In genomic region chr12:5506295-5506694, GRCh38 we compare ENCODE assay signal across 27 cellular contexts.
"Had no signal": no experiment of that assay in that cellular context is flagged by ENCODE, and none has a peak within 500 bp of the region (broad histone marks: within the 10 kb centered on the region; RNA-seq: fewer than 3 reads in every experiment).

No MANE protein-coding gene starts in this region.

- ATAC-seq: activated T-cell treated with anti-CD3 and anti-CD28 coated beads, Interleukin-2, amount 50 U/mL, for 4 hours; body of pancreas; foreskin keratinocyte; stimulated activated naive CD8-positive, alpha-beta T cell treated with anti-CD3 and anti-CD28 coated beads, Interleukin-15, Interleukin-2, amounts not matched to agents 100 U/mL and 50 U/mL, for 24 hours; T-helper 17 cell had no signal

- H3K36me3 ChIP-seq: adrenal gland, cardiac muscle cell, esophagus muscularis mucosa, neutrophil, ovary, prostate gland, spleen, thoracic aorta, vagina had no signal

- H3K4me1 Mint-ChIP-seq: activated CD4-positive, alpha-beta T cell treated with anti-CD3 and anti-CD28 coated beads, Interleukin-2, amount 10 ng/mL, durations not matched to agents 24 days and 14 days; T-helper 17 cell had no signal

- H3K27me3 Mint-ChIP-seq: activated CD4-positive, alpha-beta memory T cell treated with anti-CD3 and anti-CD28 coated beads for 36 hours had no signal

- H3K27me3 ChIP-seq: adrenal gland, body of pancreas, cardiac muscle cell, ovary, vagina had no signal

- H3K9me3 Mint-ChIP-seq: activated CD4-positive, alpha-beta memory T cell treated with anti-CD3 and anti-CD28 coated beads for 36 hours; activated CD4-positive, alpha-beta T cell treated with anti-CD3 and anti-CD28 coated beads, Interleukin-2, amount 10 ng/mL, durations not matched to agents 24 days and 14 days; activated T-cell treated with anti-CD3 and anti-CD28 coated beads, Interleukin-2, amount 50 U/mL, for 4 hours; activated T-helper 2 cell treated with anti-CD3 and anti-CD28 coated beads, Interferon-gamma antibody, Interleukin-2, Interleukin-4, amounts not matched to agents 10 μg/mL and 5 μg/mL and 100 μg/mL, durations not matched to agents 14 hours and 24 hours and 36 hours; nephron had no signal

- H3K4me1 ChIP-seq: adrenal gland, body of pancreas, prostate gland had no signal

- H3K9ac ChIP-seq: SK-N-SH had no signal

- H3K9me3 ChIP-seq: adrenal gland, body of pancreas, esophagus muscularis mucosa, neutrophil, ovary, prostate gland, SK-N-SH, spleen, thoracic aorta, vagina had no signal

- H3K27ac ChIP-seq: adrenal gland, body of pancreas, cardiac muscle cell, esophagus muscularis mucosa, foreskin keratinocyte, neutrophil, ovary, prostate gland, spleen, thoracic aorta, vagina had no signal

- DNase-seq: activated CD4-positive, alpha-beta memory T cell treated with anti-CD3 and anti-CD28 coated beads for 36 hours; activated CD4-positive, alpha-beta T cell treated with anti-CD3 and anti-CD28 coated beads, Interleukin-2, amount 10 ng/mL, durations not matched to agents 24 days and 14 days; activated CD4-positive, CD25-positive, alpha-beta regulatory T cell treated with anti-CD3 and anti-CD28 coated beads, Interleukin-2, amount 50 U/mL, for 72 hours; activated naive CD4-positive, alpha-beta T cell; activated T-cell treated with anti-CD3 and anti-CD28 coated beads, Interleukin-2, amount 50 U/mL, for 4 hours; aorta; foreskin keratinocyte; mammary epithelial cell; retina; SK-N-SH; spleen; stimulated activated naive CD8-positive, alpha-beta T cell treated with anti-CD3 and anti-CD28 coated beads, Interleukin-15, Interleukin-2, amounts not matched to agents 100 U/mL and 50 U/mL, for 24 hours; T-helper 17 cell; T1000; trophoblast cell had no signal

- H3K27ac Mint-ChIP-seq: activated CD4-positive, alpha-beta memory T cell treated with anti-CD3 and anti-CD28 coated beads for 36 hours; activated CD4-positive, alpha-beta T cell treated with anti-CD3 and anti-CD28 coated beads, Interleukin-2, amount 10 ng/mL, durations not matched to agents 24 days and 14 days; activated naive CD8-positive, alpha-beta T cell; activated T-helper 2 cell treated with anti-CD3 and anti-CD28 coated beads, Interferon-gamma antibody, Interleukin-2, Interleukin-4, amounts not matched to agents 10 μg/mL and 5 μg/mL and 100 μg/mL, durations not matched to agents 14 hours and 24 hours and 36 hours; nephron; T-helper 17 cell had no signal

- H3K4me3 ChIP-seq: adrenal gland, body of pancreas, cardiac muscle cell, esophagus muscularis mucosa, ovary, prostate gland, spleen, thoracic aorta, vagina had no signal

- H3K36me3 Mint-ChIP-seq: activated CD4-positive, alpha-beta memory T cell treated with anti-CD3 and anti-CD28 coated beads for 36 hours; activated naive CD8-positive, alpha-beta T cell had no signal

- H3K4me2 ChIP-seq: SK-N-SH had no signal

- H3K4me3 Mint-ChIP-seq: activated CD4-positive, alpha-beta memory T cell treated with anti-CD3 and anti-CD28 coated beads for 36 hours; activated CD4-positive, alpha-beta T cell treated with anti-CD3 and anti-CD28 coated beads, Interleukin-2, amount 10 ng/mL, durations not matched to agents 24 days and 14 days; activated naive CD8-positive, alpha-beta T cell; activated T-cell treated with anti-CD3 and anti-CD28 coated beads, Interleukin-2, amount 50 U/mL, for 4 hours; nephron; T-helper 17 cell had no signal
